Comparison of ENCODE assay signal across 1 cellular context in genomic region chr19:42220751-42221097, GRCh38.
TF ChIP-seq lines count a peak whose summit lies in the region.

No MANE protein-coding gene starts in this region.

TF ChIP-seq in endothelial cell of umbilical vein, 7 proteins besides CTCF, POLR2A, EP300 and RAD21:
- TF ChIP-seq MYC (IDR thresholded peaks at IDR 0.05; ENCODE audit: low read depth, low read length): no peak
- TF ChIP-seq MAX (IDR thresholded peaks at IDR 0.05; ENCODE audit: insufficient read depth, insufficient read length): no peak
- TF ChIP-seq JUN (IDR thresholded peaks at IDR 0.05; ENCODE audit: borderline replicate concordance, insufficient read depth, insufficient read length, low read depth): no peak
